ENCODE assay signal across 12 cellular contexts in genomic region chr4:125368684-125369083, GRCh38. TPM values are rescaled to one million over a fixed set of nuclear protein-coding genes. Genes with fewer than 3 reads are reported as not detected.
DNase-seq lines count a peak whose midpoint lies in the region; ATAC-seq and TF ChIP-seq lines count a peak whose summit lies in the region.
"Had no signal": no experiment of that assay in that cellular context is flagged by ENCODE, and none has a peak within 500 bp of the region (broad histone marks: within the 10 kb centered on the region; RNA-seq: fewer than 3 reads in every experiment).

No MANE protein-coding gene starts in this region.

- in situ Hi-C loops in Caki2 (cut with HindIII; ENCODE audit: low pct_unique_long_range_greater_than_20kb, low sequenced_read_pairs) (no loop called here), GM13976 (cut with MboI; ENCODE audit: low sequenced_read_pairs, unreplicated experiment) (no loop called here)

- H3K4me3 ChIP-seq in fibroblast of villous mesenchyme (ENCODE audit: low read depth, low read length) (peak overlapping the region; percentile 40), skeletal muscle cell (ENCODE audit: low read depth, low read length) (peak overlapping the region; percentile 30)

- TF ChIP-seq CTCF in fibroblast of villous mesenchyme (IDR thresholded peaks at IDR 0.05; ENCODE audit: insufficient read depth, low read depth, low read length) (no peak), GM13976 (IDR thresholded peaks at IDR 0.05; ENCODE audit: borderline replicate concordance, control extremely low read depth, extremely low read depth, insufficient read depth, missing control alignments) (no peak)

- ATAC-seq in SK-N-SH treated with all-trans-retinoic acid at 6 μM for 48 hours (peak; percentile 76), GM18517 (IDR thresholded peaks at IDR 0.05; ENCODE audit: unreplicated experiment) (no peak)

- DNase-seq in Caki2 (ENCODE audit: low read depth) = peak; percentile 51
- DNase-seq in fibroblast of villous mesenchyme (ENCODE audit: low read depth) = peak; percentile 80
- DNase-seq in skeletal muscle cell (ENCODE audit: low read depth) = peak; percentile 84
- no peak for DNase-seq in GM13976 (ENCODE audit: low spot score)
- no peak for DNase-seq in GM19240 (ENCODE audit: insufficient read length, low spot score)
- no peak for DNase-seq in iPS-NIHi11 (ENCODE audit: low spot score)
- DNase-seq: activated T-cell treated with anti-CD3 and anti-CD28 coated beads, Interleukin-2, amount 50 U/mL, for 24 hours; DMS79 treated with DMSO at 0.1 percent for 48 hours; NCI-H1417 treated with DMSO at 0.1 percent for 48 hours had no signal

TF ChIP-seq in SK-N-SH treated with all-trans-retinoic acid at 6 μM for 48 hours, 23 proteins besides CTCF, POLR2A, EP300 and RAD21:
- TF ChIP-seq ARNTL (CRISPR knock-in tag; IDR thresholded peaks at IDR 0.05; ENCODE audit: borderline replicate concordance, low read depth) (no peak), ISL1 (CRISPR knock-in tag; IDR thresholded peaks at IDR 0.05) (peak; percentile 26; the same call in 1 of the 2 replicates)

RNA-seq across cellular contexts. Expression of gene FAT4, which starts 53.9 kb away (rescaled TPM):
- 2.7 and 3.2 TPM in 2 replicates for total RNA-seq in Caki2 (2014; rRNA removed; shearing (Covaris generic); ENCODE audit: low replicate concordance)
- 35.1 and 44.9 TPM in 2 replicates for total RNA-seq in fibroblast of villous mesenchyme
- total RNA-seq: T-helper 1 cell treated with Interleukin-12 subunit alpha and Interleukin-12 subunit beta and Interleukin-4 antibody, amounts not matched to agents 30 ng/mL and 1 ng/mL, for 36 hours had no signal

Comparison
In these comparisons a context has a peak if more than half of its experiments do, and no peak if none do; other contexts are left out.
1. DNase-seq: peak in Caki2 (single experiment), fibroblast of villous mesenchyme (single experiment) and skeletal muscle cell (single experiment); none in GM13976 (single experiment), GM19240 (single experiment) and iPS-NIHi11 (single experiment).